In genomic region chr11:112175596-112175947, GRCh38 we compare ENCODE assay signal across 1 cellular context.
TF ChIP-seq lines count a peak whose summit lies in the region.

No MANE protein-coding gene starts in this region.

TF ChIP-seq in GM12878, 131 proteins besides CTCF, POLR2A, EP300 and RAD21:
- TF ChIP-seq CHD2 (IDR thresholded peaks at IDR 0.05; ENCODE audit: borderline replicate concordance, low read depth, low read length): no peak
- no peak for TF ChIP-seq TAF1 (IDR thresholded peaks at IDR 0.05; ENCODE audit: borderline replicate concordance, low read depth, low read length)
- TF ChIP-seq NR2F1 (conservative IDR thresholded peaks at IDR 0.05): no peak
- no peak for TF ChIP-seq STAT3 (IDR thresholded peaks at IDR 0.05; ENCODE audit: low read depth, low read length)
TF ChIP-seq in GM12878: peak in this region for 0.
